In genomic region chr1:156241926-156242325, GRCh38 we compare ENCODE assay signal across 1 cellular context.
TF ChIP-seq lines count a peak whose summit lies in the region.

Gene BGLAP, plus strand, starts transcription at chr1:156242184. Its CDS starts 48 bp downstream, at chr1:156242232.

TF ChIP-seq in SK-N-SH treated with all-trans-retinoic acid at 6 μM for 48 hours, 23 proteins besides CTCF, POLR2A, EP300 and RAD21 (continued from another document):
- TF ChIP-seq PATZ1 (CRISPR knock-in tag; IDR thresholded peaks at IDR 0.05; ENCODE audit: borderline replicate concordance) (no peak), ZNF8 (CRISPR knock-in tag; IDR thresholded peaks at IDR 0.05) (no peak), TOX (CRISPR knock-in tag; IDR thresholded peaks at IDR 0.05; ENCODE audit: borderline replicate concordance) (no peak), CSRNP3 (CRISPR knock-in tag; IDR thresholded peaks at IDR 0.05) (no peak)
